ENCODE assay signal across 8 cellular contexts in the genomic region with DNA sequence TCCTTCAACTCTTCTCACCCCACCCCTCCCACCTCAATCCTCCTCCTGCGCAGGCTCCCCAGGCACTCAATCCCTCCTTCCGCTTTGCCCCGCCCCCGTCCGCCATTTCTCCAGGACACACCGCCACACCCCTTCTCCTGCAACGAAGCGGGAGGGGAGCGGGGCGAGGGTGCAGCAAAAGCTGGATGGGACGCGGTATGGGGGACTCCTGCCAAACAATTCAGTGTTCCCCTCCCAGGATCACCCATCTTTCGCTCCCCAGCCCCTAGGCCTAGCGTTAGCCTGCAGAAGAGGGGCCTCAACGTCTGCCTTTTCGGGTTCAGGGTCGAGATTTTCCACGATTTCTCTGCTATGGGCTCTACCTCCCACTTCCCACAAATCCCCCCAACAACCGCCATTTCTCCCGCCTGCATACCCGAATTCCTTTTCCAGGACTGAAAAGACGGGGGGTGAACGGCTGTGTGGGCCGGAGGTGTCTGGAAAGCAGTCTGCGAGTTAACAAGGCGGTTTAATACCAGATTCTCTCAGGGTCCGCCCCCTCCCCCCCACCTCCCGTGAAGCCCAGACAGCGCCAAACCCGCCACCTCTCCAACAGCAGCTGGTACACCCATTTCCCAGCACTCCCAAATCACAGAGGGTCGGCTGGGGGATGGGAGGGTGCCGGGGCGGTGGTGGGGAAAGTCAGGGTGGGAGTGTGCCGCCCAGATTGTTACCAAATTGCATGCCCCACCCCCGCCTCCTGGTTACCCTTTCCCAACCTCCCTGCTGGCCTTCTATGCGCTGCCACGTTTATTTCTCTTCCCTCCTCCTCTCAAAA. TPM values are rescaled to one million over a fixed set of nuclear protein-coding genes. Genes with fewer than 3 reads are reported as not detected.
DNase-seq lines count a peak whose midpoint lies in the region; ATAC-seq and TF ChIP-seq lines count a peak whose summit lies in the region.

No MANE protein-coding gene starts in this region.

- peak overlapping the region in 3 of 5 donors; percentile 41 to 84 (median 74) for H3K27ac ChIP-seq in adrenal gland
- peak overlapping the region; percentile 79 to 82 for H3K27ac ChIP-seq in prostate gland
- peak overlapping the region; percentile 79 to 88 for H3K27ac ChIP-seq in uterus

- peak in 1 of 2 donors; percentile 28 for TF ChIP-seq POLR2A in adrenal gland (IDR thresholded peaks at IDR 0.05)
- TF ChIP-seq POLR2A in prostate gland (IDR thresholded peaks at IDR 0.05) = peak; percentile 61
- peak in 1 of 2 donors; percentile 53 for TF ChIP-seq POLR2A in uterus (IDR thresholded peaks at IDR 0.05)

- ATAC-seq in HG03571 (IDR thresholded peaks at IDR 0.05; ENCODE audit: unreplicated experiment) (peak; percentile 50), left ventricle myocardium superior (peak; percentile 97)

- H3K27me3 ChIP-seq in adrenal gland (peaks cover 5% of the 10 kb centered on the region), prostate gland (replicated peaks; ENCODE audit: insufficient read depth) (no peaks in the 10 kb centered on the region), uterus (no peaks in the 10 kb centered on the region)

- no peaks in the 10 kb centered on the region for H3K9me3 ChIP-seq in adrenal gland (replicated peaks in 1 of 3)
- H3K9me3 ChIP-seq in prostate gland = no peaks in the 10 kb centered on the region
- H3K9me3 ChIP-seq in uterus = no peaks in the 10 kb centered on the region

- H3K4me3 ChIP-seq in adrenal gland (peak overlapping the region in 2 of 4 donors; percentile 49 to 72), prostate gland (peak overlapping the region; percentile 47 to 48), uterus (peak overlapping the region; percentile 40 to 56)

- DNase-seq in NCI-H1417 (lab: John Stamatoyannopoulos, UW) = peak; percentile 70 to 76 (median 75)
- no peak for DNase-seq in NCI-H1417 treated with DMSO at 0.1 percent for 48 hours (lab: John Stamatoyannopoulos, UW)
- DNase-seq in SK-N-DZ (ENCODE audit: low spot score) = peak; percentile 43
- peak; percentile 66 to 86 (median 75) for DNase-seq in adrenal gland
- DNase-seq in left ventricle myocardium superior = peak; percentile 82
- DNase-seq in prostate gland (ENCODE audit: low spot score) = peak; percentile 62
- DNase-seq in uterus = peak; percentile 71 to 76

- H3K4me1 ChIP-seq in adrenal gland (replicated peaks in 1 of 2) (no peaks in the 10 kb centered on the region), prostate gland (replicated peaks) (no peaks in the 10 kb centered on the region), uterus (no peaks in the 10 kb centered on the region)

- H3K36me3 ChIP-seq in adrenal gland (replicated peaks in 1 of 2) (peaks cover 0 to 6% of the 10 kb centered on the region in 2 donors), prostate gland (no peaks in the 10 kb centered on the region), uterus (no peaks in the 10 kb centered on the region)

- 0 to 35% (median 11%) methylated on average over 23 to 37 of the region's 37 CpGs for WGBS in adrenal gland, 4 donors
- 2% methylated on average over 27 of the region's 37 CpGs for WGBS in prostate gland

- TF ChIP-seq CTCF in adrenal gland (IDR thresholded peaks at IDR 0.05) (no peak), prostate gland (IDR thresholded peaks at IDR 0.05) (no peak), uterus (IDR thresholded peaks at IDR 0.05) (no peak)

- intact Hi-C loops in adrenal gland (cut with DNase I) = loop anchor here in 1 of 2 donors (5.0 kb wide), 1 partner anchor 42 kb away; a partner anchor contains a TSS
- intact Hi-C loops in left ventricle myocardium superior (cut with micrococcal nuclease) = no loop called here
- intact Hi-C loops in prostate gland (cut with DNase I) = no loop called here
- intact Hi-C loops in uterus (cut with DNase I; ENCODE audit: low total_unique reads) = no loop called here

RNA-seq across cellular contexts. Expression of a gene that starts 0.8 kb away (rescaled TPM):
- 14.6 and 19.0 TPM in 2 replicates for polyA plus RNA-seq in SK-N-DZ (2014; cell fraction: cytosol; rRNA removed)
- polyA plus RNA-seq in SK-N-DZ (2014; cell fraction: nucleus; rRNA removed) = 27.6 and 28.1 TPM in 2 replicates
- total RNA-seq in adrenal gland (100 to 1,000 TPM in 2 of 8 donors, 10 to 100 TPM in 6; 38.3 to 148 (median 75.3) TPM), left ventricle myocardium superior (27.7 TPM), prostate gland (10 to 100 TPM; 26.4 to 58.6 TPM), uterus (100 to 1,000 TPM in 1 of 4 donors, 10 to 100 TPM in 3; 16.4 to 105 (median 55.6) TPM)
- 100 to 1,000 TPM in 1 of 3 donors, 10 to 100 TPM in 2; 62.0 to 183 (median 64.2) TPM for polyA plus RNA-seq in adrenal gland

RNA-seq across cellular contexts. Expression of a gene that starts 35.9 kb away (rescaled TPM):
- polyA plus RNA-seq in SK-N-DZ (2014; cell fraction: cytosol; rRNA removed) = 22.7 and 32.8 TPM in 2 replicates
- 22.5 and 34.0 TPM in 2 replicates for polyA plus RNA-seq in SK-N-DZ (2014; cell fraction: nucleus; rRNA removed)
- 100 to 1,000 TPM in 3 of 8 donors, 10 to 100 TPM in 5; 64.8 to 261 (median 90.9) TPM for total RNA-seq in adrenal gland
- 100 to 1,000 TPM in 1 of 3 donors, 10 to 100 TPM in 2; 36.6 to 276 (median 69.8) TPM for polyA plus RNA-seq in adrenal gland
- total RNA-seq in left ventricle myocardium superior = 54.5 TPM
- 10 to 100 TPM; 59.6 to 69.4 TPM for total RNA-seq in prostate gland
- 100 to 1,000 TPM in 1 of 4 donors, 10 to 100 TPM in 3; 35.1 to 116 (median 53.5) TPM for total RNA-seq in uterus

RNA-seq across cellular contexts. Expression of a gene that starts 41.1 kb away (rescaled TPM):
- 18.9 and 32.4 TPM in 2 replicates for polyA plus RNA-seq in SK-N-DZ (2014; cell fraction: cytosol; rRNA removed)
- 46.8 and 52.7 TPM in 2 replicates for polyA plus RNA-seq in SK-N-DZ (2014; cell fraction: nucleus; rRNA removed)
- total RNA-seq in adrenal gland = 10 to 100 TPM; 10.1 to 95.6 (median 40.7) TPM
- 100 to 1,000 TPM in 1 of 3 donors, 10 to 100 TPM in 2; 24.8 to 134 (median 31.9) TPM for polyA plus RNA-seq in adrenal gland
- total RNA-seq in left ventricle myocardium superior = 19.1 TPM
- total RNA-seq in prostate gland = 10 to 100 TPM; 27.3 to 33.1 TPM
- 10 to 100 TPM in 3 of 4 donors, 1 to 10 TPM in 1; 5.1 to 43.6 (median 38.0) TPM for total RNA-seq in uterus
